8 cellular contexts compared by ENCODE assay signal in genomic region chr20:41178904-41179432, GRCh38. TPM values are rescaled to one million over a fixed set of nuclear protein-coding genes. Genes with fewer than 3 reads are reported as not detected.
A peak's percentile ranks its signal among the peaks of the same experiment; 100 is the strongest.
DNase-seq lines count a peak whose midpoint lies in the region; ATAC-seq and TF ChIP-seq lines count a peak whose summit lies in the region.

No MANE protein-coding gene starts in this region.

- H2AFZ ChIP-seq in Karpas-422 (ENCODE audit: low read length): no peak overlapping the region

- DNase-seq in COLO829 (ENCODE audit: low spot score) (peak; percentile 68), NCI-H748 (lab: John Stamatoyannopoulos, UW; ENCODE audit: unreplicated experiment) (peak; percentile 58), esophagus muscularis mucosa (ENCODE audit: extremely low spot score) (peak; percentile 85), posterior cingulate gyrus (peak in 6 of 10 donors; percentile 45 to 86 (median 62)), UCSD-AML1 (lab: John Stamatoyannopoulos, UW; ENCODE audit: unreplicated experiment) (no peak), Karpas-422 (no peak)
- DNase-seq in central memory CD4-positive, alpha-beta T cell: no peak

- H3K27me3 ChIP-seq in esophagus muscularis mucosa: no peaks in the 10 kb centered on the region
- H3K27me3 ChIP-seq in Karpas-422 (ENCODE audit: low read length): no peaks in the 10 kb centered on the region

- no peak for TF ChIP-seq EP300 in esophagus muscularis mucosa (IDR thresholded peaks at IDR 0.05)

- no peak overlapping the region for H3K4me3 ChIP-seq in esophagus muscularis mucosa
- H3K4me3 ChIP-seq in Karpas-422 (ENCODE audit: low read length): no peak overlapping the region

- ATAC-seq in HG03108 (IDR thresholded peaks at IDR 0.05; ENCODE audit: unreplicated experiment): no peak

- no peak overlapping the region for H3K4me2 ChIP-seq in Karpas-422 (ENCODE audit: low read depth, low read length, poor library complexity, severe bottlenecking)

- H3K79me2 ChIP-seq in Karpas-422 (ENCODE audit: low read length): no peaks in the 10 kb centered on the region

- H3K4me1 ChIP-seq in esophagus muscularis mucosa (peaks cover 59 to 70% (median 67%) of the 10 kb centered on the region in 4 donors), Karpas-422 (ENCODE audit: low read length) (no peaks in the 10 kb centered on the region)

- H3K9me2 ChIP-seq in Karpas-422 (replicated peaks; ENCODE audit: insufficient read depth, low read length): no peaks in the 10 kb centered on the region

- intact Hi-C loops in esophagus muscularis mucosa (cut with DNase I): loop anchor here (5.0 kb wide), 1 partner anchor 68 kb away; no protein-coding TSS in a partner anchor
- intact Hi-C loops in posterior cingulate gyrus (cut with DNase I): no loop called here

- H3K27ac ChIP-seq in esophagus muscularis mucosa (replicated peaks in 1 of 4) (peak overlapping the region; percentile 77 to 85 (median 81)), Karpas-422 (ENCODE audit: low read length) (no peak overlapping the region)

- peaks cover 8 to 54% (median 38%) of the 10 kb centered on the region in 4 donors for H3K36me3 ChIP-seq in esophagus muscularis mucosa
- H3K36me3 ChIP-seq in Karpas-422 (ENCODE audit: insufficient read depth, low read length): peaks cover 5% of the 10 kb centered on the region; the same call in 1 of the 2 replicates

- 56% methylated on average over 8 of the region's 8 CpGs for WGBS in esophagus muscularis mucosa

- no peaks in the 10 kb centered on the region for H4K20me1 ChIP-seq in Karpas-422 (ENCODE audit: insufficient read depth, low read depth, low read length)

- TF ChIP-seq CTCF in esophagus muscularis mucosa (IDR thresholded peaks at IDR 0.05): no peak

- no peak overlapping the region for H3K9ac ChIP-seq in Karpas-422 (ENCODE audit: low read length)

- no peak for TF ChIP-seq POLR2A in esophagus muscularis mucosa (IDR thresholded peaks at IDR 0.05; ENCODE audit: low read depth)

- H3K9me3 ChIP-seq in esophagus muscularis mucosa (no peaks in the 10 kb centered on the region), Karpas-422 (ENCODE audit: low read length) (no peaks in the 10 kb centered on the region)

RNA-seq across cellular contexts. Expression of gene PLCG1, which starts 41.6 kb away (rescaled TPM):
- total RNA-seq in esophagus muscularis mucosa: 100 to 1,000 TPM in 1 of 4 donors, 10 to 100 TPM in 3; 68.4 to 119 (median 82.5) TPM
- total RNA-seq in Karpas-422 (2014; rRNA removed; shearing (Covaris generic); ENCODE audit: low replicate concordance): 48.6 and 69.0 TPM in 2 replicates

Comparison
In these comparisons a context has a peak if more than half of its experiments do, and no peak if none do; other contexts are left out.
1. DNase-seq: peak in COLO829 (single experiment), NCI-H748 (single experiment), esophagus muscularis mucosa (single experiment) and posterior cingulate gyrus (6 of 10); none in central memory CD4-positive, alpha-beta T cell (single experiment), UCSD-AML1 (single experiment) and Karpas-422 (single experiment).